1 cellular context compared by ENCODE assay signal in genomic region chr22:28742562-28742962, GRCh38.
TF ChIP-seq lines count a peak whose summit lies in the region.

No MANE protein-coding gene starts in this region.

TF ChIP-seq in GM23338, 12 proteins besides CTCF, POLR2A, EP300 and RAD21 (continued from another document):
- TF ChIP-seq EZH2 (IDR thresholded peaks at IDR 0.05; ENCODE audit: low read depth, unreplicated experiment) (no peak), ETS1 (IDR thresholded peaks at IDR 0.05) (no peak), POLR2AphosphoS5 (IDR thresholded peaks at IDR 0.05; ENCODE audit: low read depth) (no peak), ZNF114 (CRISPR knock-in tag; IDR thresholded peaks at IDR 0.05) (no peak)
